ENCODE assay signal across 1 cellular context in genomic region chr17:57902800-57903759, GRCh38.
TF ChIP-seq lines count a peak whose summit lies in the region.

No MANE protein-coding gene starts in this region.

TF ChIP-seq in HepG2, 621 proteins besides CTCF, POLR2A, EP300 and RAD21 (continued from another document and continues in another):
- peak; percentile 78 for TF ChIP-seq DRAP1 (CRISPR knock-in tag; IDR thresholded peaks at IDR 0.05)
- no peak for TF ChIP-seq ZNF773 (CRISPR knock-in tag; IDR thresholded peaks at IDR 0.05; ENCODE audit: borderline replicate concordance)
- TF ChIP-seq RXRA (CRISPR knock-in tag; IDR thresholded peaks at IDR 0.05): peak; percentile 85
- TF ChIP-seq KIAA2018 (CRISPR knock-in tag; IDR thresholded peaks at IDR 0.05; ENCODE audit: borderline replicate concordance): no peak
- peak; percentile 99 for TF ChIP-seq CEBPG (CRISPR knock-in tag; IDR thresholded peaks at IDR 0.05)
- TF ChIP-seq PHB2 (IDR thresholded peaks at IDR 0.05; ENCODE audit: partially characterized antibody): no peak
- TF ChIP-seq, protein P1, sequence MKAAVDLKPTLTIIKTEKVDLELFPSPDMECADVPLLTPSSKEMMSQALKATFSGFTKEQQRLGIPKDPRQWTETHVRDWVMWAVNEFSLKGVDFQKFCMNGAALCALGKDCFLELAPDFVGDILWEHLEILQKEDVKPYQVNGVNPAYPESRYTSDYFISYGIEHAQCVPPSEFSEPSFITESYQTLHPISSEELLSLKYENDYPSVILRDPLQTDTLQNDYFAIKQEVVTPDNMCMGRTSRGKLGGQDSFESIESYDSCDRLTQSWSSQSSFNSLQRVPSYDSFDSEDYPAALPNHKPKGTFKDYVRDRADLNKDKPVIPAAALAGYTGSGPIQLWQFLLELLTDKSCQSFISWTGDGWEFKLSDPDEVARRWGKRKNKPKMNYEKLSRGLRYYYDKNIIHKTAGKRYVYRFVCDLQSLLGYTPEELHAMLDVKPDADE (CRISPR knock-in tag; IDR thresholded peaks at IDR 0.05): no peak
- TF ChIP-seq U2AF1 (optimal IDR thresholded peaks at IDR 0.05; ENCODE audit: low read depth, low read length): peak; percentile 60
- TF ChIP-seq ZNF570 (CRISPR knock-in tag; IDR thresholded peaks at IDR 0.05; ENCODE audit: borderline replicate concordance): no peak
- 0 out of 2 replicates have a peak, but pooled peaks have one; percentile 84 for TF ChIP-seq ATF6 (CRISPR knock-in tag; conservative IDR thresholded peaks at IDR 0.05)
- TF ChIP-seq ZNF251 (CRISPR knock-in tag; IDR thresholded peaks at IDR 0.05): no peak
- TF ChIP-seq EHMT2 (IDR thresholded peaks at IDR 0.05; ENCODE audit: borderline replicate concordance, low read depth, low read length): peak; percentile 40; the same call in 1 of the 2 replicates
- TF ChIP-seq ZSCAN25 (CRISPR knock-in tag; IDR thresholded peaks at IDR 0.05): peak; percentile 84
- peak; percentile 89 for TF ChIP-seq XRCC5 (optimal IDR thresholded peaks at IDR 0.05; ENCODE audit: low read length)
- TF ChIP-seq ZNF432 (CRISPR knock-in tag; IDR thresholded peaks at IDR 0.05; ENCODE audit: borderline replicate concordance): no peak
- TF ChIP-seq, protein P2, sequence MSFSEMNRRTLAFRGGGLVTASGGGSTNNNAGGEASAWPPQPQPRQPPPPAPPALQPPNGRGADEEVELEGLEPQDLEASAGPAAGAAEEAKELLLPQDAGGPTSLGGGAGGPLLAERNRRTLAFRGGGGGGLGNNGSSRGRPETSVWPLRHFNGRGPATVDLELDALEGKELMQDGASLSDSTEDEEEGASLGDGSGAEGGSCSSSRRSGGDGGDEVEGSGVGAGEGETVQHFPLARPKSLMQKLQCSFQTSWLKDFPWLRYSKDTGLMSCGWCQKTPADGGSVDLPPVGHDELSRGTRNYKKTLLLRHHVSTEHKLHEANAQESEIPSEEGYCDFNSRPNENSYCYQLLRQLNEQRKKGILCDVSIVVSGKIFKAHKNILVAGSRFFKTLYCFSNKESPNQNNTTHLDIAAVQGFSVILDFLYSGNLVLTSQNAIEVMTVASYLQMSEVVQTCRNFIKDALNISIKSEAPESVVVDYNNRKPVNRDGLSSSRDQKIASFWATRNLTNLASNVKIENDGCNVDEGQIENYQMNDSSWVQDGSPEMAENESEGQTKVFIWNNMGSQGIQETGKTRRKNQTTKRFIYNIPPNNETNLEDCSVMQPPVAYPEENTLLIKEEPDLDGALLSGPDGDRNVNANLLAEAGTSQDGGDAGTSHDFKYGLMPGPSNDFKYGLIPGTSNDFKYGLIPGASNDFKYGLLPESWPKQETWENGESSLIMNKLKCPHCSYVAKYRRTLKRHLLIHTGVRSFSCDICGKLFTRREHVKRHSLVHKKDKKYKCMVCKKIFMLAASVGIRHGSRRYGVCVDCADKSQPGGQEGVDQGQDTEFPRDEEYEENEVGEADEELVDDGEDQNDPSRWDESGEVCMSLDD (CRISPR knock-in tag; IDR thresholded peaks at IDR 0.05; ENCODE audit: borderline replicate concordance): no peak
- TF ChIP-seq TCF7 (IDR thresholded peaks at IDR 0.05; ENCODE audit: low read depth): peak; percentile 75
- TF ChIP-seq, protein P3, sequence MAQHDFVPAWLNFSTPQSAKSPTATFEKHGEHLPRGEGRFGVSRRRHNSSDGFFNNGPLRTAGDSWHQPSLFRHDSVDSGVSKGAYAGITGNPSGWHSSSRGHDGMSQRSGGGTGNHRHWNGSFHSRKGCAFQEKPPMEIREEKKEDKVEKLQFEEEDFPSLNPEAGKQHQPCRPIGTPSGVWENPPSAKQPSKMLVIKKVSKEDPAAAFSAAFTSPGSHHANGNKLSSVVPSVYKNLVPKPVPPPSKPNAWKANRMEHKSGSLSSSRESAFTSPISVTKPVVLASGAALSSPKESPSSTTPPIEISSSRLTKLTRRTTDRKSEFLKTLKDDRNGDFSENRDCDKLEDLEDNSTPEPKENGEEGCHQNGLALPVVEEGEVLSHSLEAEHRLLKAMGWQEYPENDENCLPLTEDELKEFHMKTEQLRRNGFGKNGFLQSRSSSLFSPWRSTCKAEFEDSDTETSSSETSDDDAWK (CRISPR knock-in tag; IDR thresholded peaks at IDR 0.05): no peak
- no peak for TF ChIP-seq ELK4 (CRISPR knock-in tag; IDR thresholded peaks at IDR 0.05; ENCODE audit: borderline replicate concordance)
- no peak for TF ChIP-seq ZBTB8A (CRISPR knock-in tag; IDR thresholded peaks at IDR 0.05; ENCODE audit: borderline replicate concordance, low read depth)
- 0 out of 2 replicates have a peak, but pooled peaks have one; percentile 57 for TF ChIP-seq ZNF253 (CRISPR knock-in tag; IDR thresholded peaks at IDR 0.05; ENCODE audit: borderline replicate concordance)
- no peak for TF ChIP-seq MED13 (CRISPR knock-in tag; IDR thresholded peaks at IDR 0.05)
- TF ChIP-seq, protein P4, sequence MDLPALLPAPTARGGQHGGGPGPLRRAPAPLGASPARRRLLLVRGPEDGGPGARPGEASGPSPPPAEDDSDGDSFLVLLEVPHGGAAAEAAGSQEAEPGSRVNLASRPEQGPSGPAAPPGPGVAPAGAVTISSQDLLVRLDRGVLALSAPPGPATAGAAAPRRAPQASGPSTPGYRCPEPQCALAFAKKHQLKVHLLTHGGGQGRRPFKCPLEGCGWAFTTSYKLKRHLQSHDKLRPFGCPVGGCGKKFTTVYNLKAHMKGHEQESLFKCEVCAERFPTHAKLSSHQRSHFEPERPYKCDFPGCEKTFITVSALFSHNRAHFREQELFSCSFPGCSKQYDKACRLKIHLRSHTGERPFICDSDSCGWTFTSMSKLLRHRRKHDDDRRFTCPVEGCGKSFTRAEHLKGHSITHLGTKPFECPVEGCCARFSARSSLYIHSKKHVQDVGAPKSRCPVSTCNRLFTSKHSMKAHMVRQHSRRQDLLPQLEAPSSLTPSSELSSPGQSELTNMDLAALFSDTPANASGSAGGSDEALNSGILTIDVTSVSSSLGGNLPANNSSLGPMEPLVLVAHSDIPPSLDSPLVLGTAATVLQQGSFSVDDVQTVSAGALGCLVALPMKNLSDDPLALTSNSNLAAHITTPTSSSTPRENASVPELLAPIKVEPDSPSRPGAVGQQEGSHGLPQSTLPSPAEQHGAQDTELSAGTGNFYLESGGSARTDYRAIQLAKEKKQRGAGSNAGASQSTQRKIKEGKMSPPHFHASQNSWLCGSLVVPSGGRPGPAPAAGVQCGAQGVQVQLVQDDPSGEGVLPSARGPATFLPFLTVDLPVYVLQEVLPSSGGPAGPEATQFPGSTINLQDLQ (CRISPR knock-in tag; IDR thresholded peaks at IDR 0.05): no peak
- TF ChIP-seq HNRNPK (IDR thresholded peaks at IDR 0.05; ENCODE audit: low read depth, low read length, poor library complexity, severe bottlenecking): no peak
- TF ChIP-seq, protein P5, sequence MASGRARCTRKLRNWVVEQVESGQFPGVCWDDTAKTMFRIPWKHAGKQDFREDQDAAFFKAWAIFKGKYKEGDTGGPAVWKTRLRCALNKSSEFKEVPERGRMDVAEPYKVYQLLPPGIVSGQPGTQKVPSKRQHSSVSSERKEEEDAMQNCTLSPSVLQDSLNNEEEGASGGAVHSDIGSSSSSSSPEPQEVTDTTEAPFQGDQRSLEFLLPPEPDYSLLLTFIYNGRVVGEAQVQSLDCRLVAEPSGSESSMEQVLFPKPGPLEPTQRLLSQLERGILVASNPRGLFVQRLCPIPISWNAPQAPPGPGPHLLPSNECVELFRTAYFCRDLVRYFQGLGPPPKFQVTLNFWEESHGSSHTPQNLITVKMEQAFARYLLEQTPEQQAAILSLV (CRISPR knock-in tag; IDR thresholded peaks at IDR 0.05; ENCODE audit: borderline replicate concordance): peak; percentile 66; the same call in 1 of the 2 replicates
- TF ChIP-seq NR1H2 (CRISPR knock-in tag; IDR thresholded peaks at IDR 0.05; ENCODE audit: borderline replicate concordance, low read depth): no peak
- no peak for TF ChIP-seq PAF1 (CRISPR knock-in tag; IDR thresholded peaks at IDR 0.05)
- TF ChIP-seq HDAC2 (CRISPR knock-in tag; IDR thresholded peaks at IDR 0.05): peak; percentile 95
- TF ChIP-seq, protein P6, sequence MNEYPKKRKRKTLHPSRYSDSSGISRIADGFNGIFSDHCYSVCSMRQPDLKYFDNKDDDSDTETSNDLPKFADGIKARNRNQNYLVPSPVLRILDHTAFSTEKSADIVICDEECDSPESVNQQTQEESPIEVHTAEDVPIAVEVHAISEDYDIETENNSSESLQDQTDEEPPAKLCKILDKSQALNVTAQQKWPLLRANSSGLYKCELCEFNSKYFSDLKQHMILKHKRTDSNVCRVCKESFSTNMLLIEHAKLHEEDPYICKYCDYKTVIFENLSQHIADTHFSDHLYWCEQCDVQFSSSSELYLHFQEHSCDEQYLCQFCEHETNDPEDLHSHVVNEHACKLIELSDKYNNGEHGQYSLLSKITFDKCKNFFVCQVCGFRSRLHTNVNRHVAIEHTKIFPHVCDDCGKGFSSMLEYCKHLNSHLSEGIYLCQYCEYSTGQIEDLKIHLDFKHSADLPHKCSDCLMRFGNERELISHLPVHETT (CRISPR knock-in tag; conservative IDR thresholded peaks at IDR 0.05): peak; percentile 77
- TF ChIP-seq BHLHE40 (IDR thresholded peaks at IDR 0.05; ENCODE audit: low read length): no peak
- TF ChIP-seq ZNF737 (CRISPR knock-in tag; IDR thresholded peaks at IDR 0.05; ENCODE audit: borderline replicate concordance): no peak
- peak; percentile 92 for TF ChIP-seq FOSL2 (CRISPR knock-in tag; IDR thresholded peaks at IDR 0.05)
- no peak for TF ChIP-seq SMARCE1 (IDR thresholded peaks at IDR 0.05; ENCODE audit: borderline replicate concordance)
- peak; percentile 16; the same call in 1 of the 2 replicates for TF ChIP-seq GATA4 (IDR thresholded peaks at IDR 0.05; ENCODE audit: borderline replicate concordance, low read depth)
- TF ChIP-seq SETDB1 (CRISPR knock-in tag; IDR thresholded peaks at IDR 0.05; ENCODE audit: borderline replicate concordance): no peak
- TF ChIP-seq GABPB1 (CRISPR knock-in tag; IDR thresholded peaks at IDR 0.05): peak; percentile 64
